In the genomic region with DNA sequence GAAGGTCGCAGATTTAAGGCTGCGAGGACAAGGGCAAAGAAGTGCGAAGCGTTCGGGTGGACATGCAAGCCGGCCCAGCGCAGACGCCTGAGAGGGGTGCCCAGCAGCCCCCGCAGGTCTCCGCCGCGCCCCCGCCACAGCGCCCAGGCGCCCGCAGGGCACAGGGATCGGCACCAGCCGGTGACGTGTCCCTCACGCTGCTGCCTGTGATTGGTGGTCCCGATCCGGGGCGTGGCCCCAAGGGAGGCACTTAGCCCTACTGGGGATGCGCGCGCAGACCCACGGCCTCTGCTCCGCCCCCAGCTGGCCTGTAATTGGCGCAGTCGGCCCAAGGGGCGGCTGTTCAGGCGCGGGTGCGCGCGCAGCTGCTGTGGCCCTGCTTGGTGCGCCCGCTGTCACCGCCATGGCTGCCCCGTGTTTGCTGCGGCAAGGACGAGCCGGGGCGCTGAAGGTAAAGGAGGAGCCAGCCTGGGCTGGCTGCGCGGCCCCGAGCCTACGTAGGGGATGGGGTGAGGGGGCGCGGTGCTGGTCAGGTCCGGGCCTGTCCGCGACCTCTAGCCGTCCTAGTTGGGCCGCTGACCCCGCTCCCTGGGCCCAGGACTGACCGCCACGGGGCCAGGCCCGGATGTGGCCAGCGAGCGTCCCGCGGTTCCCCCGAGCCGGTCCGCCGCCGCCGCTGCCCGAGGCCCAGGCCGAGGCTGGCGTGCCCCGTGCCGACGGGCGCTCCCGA, we compare ENCODE assay signal across 8 cellular contexts. TPM values are rescaled to one million over a fixed set of nuclear protein-coding genes. Genes with fewer than 3 reads are reported as not detected.
A peak's percentile ranks its signal among the peaks of the same experiment; 100 is the strongest.
DNase-seq lines count a peak whose midpoint lies in the region; ATAC-seq, FAIRE-seq and TF ChIP-seq lines count a peak whose summit lies in the region.

A gene (plus strand): TSS at position 379 of the 730 bp plus-strand sequence. CDS start 25 bp downstream, at position 404.

- H3K36me3 ChIP-seq in psoas muscle (ENCODE audit: insufficient read depth in 1 of 2, low read depth in 1 of 2), result peaks cover 0 to 27% of the 10 kb centered on the region in 2 donors

- H3K27me3 ChIP-seq in psoas muscle (ENCODE audit: insufficient read depth in 3 of 3, low read length in 2 of 3), result no peaks in the 10 kb centered on the region

- FAIRE-seq in urothelium cell line (lab: Jason Lieb, UNC), result peak; percentile 94

- H3K9me3 ChIP-seq in psoas muscle, result no peaks in the 10 kb centered on the region

- no peak for TF ChIP-seq CTCF in psoas muscle (IDR thresholded peaks at IDR 0.05)

- ATAC-seq in GM18498 (IDR thresholded peaks at IDR 0.05; ENCODE audit: unreplicated experiment) (peak; percentile 92), HG02938 (IDR thresholded peaks at IDR 0.05; ENCODE audit: unreplicated experiment) (peak; percentile 86), left ventricle myocardium superior (peak; percentile 98), psoas muscle (peak; percentile 96 to 98 (median 98))

- H3K4me1 ChIP-seq in psoas muscle, result peaks cover 4% of the 10 kb centered on the region

- H3K27ac ChIP-seq in angular gyrus (ENCODE audit: low read depth, low read length) (peak within 1 kb of the TSS; percentile 89), psoas muscle (peak within 1 kb of the TSS; percentile 97)

- 0% methylated on average over 58 to 77 of the region's 77 CpGs for WGBS in psoas muscle, 3 donors

- DNase-seq in NCI-H187 (lab: John Stamatoyannopoulos, UW), result peak; percentile 98 to 99
- DNase-seq in T-helper 2 cell, result peak; percentile 97 to 100 (median 100)
- DNase-seq in left ventricle myocardium superior, result peak; percentile 100
- DNase-seq in psoas muscle, result peak; percentile 100
- peak; percentile 99 for DNase-seq in urothelium cell line (ENCODE audit: low spot score)

- intact Hi-C loops in left ventricle myocardium superior (cut with micrococcal nuclease) (no loop called here), psoas muscle (cut with DNase I) (loop anchor here in 1 of 2 donors (10.0 kb wide), 1 partner anchor 82 kb away; a partner anchor contains a TSS)

- peak within 1 kb of the TSS; percentile 82 for H3K4me3 ChIP-seq in psoas muscle

RNA-seq across cellular contexts. Expression of the gene that starts here (rescaled TPM):
- total RNA-seq in left ventricle myocardium superior (59.3 TPM), psoas muscle (100 to 1,000 TPM in 1 of 4 donors, 10 to 100 TPM in 3; 69.1 to 105 (median 88.0) TPM)
- 10 to 100 TPM; 37.3 to 74.8 (median 55.0) TPM for polyA plus RNA-seq in psoas muscle

Comparison
In these comparisons a context has a peak if more than half of its experiments do, and no peak if none do; other contexts are left out.
1. Peak in every context shown above with its lines: DNase-seq, ATAC-seq, H3K4me3 ChIP-seq and H3K27ac ChIP-seq.